Comparison of ENCODE assay signal across 37 cellular contexts in the genomic region with DNA sequence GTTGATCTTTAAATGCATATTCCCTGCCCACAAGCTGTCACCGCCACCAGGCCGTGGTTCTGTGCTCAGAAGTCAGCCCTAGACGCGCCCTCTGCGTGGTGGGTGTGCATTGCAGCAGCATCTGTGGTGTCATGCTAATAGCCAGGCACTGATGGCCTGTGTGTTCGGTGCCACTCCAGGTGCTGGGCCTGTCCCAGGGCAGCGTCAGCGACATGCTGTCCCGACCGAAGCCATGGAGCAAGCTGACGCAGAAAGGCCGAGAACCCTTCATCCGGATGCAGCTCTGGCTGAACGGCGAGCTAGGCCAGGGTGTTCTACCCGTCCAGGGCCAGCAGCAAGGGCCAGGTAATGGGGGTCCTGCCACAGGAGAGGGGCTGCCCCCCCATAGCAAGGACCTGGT.
"Had no signal": no experiment of that assay in that cellular context is flagged by ENCODE, and none has a peak within 500 bp of the region (broad histone marks: within the 10 kb centered on the region; RNA-seq: fewer than 3 reads in every experiment).

No MANE protein-coding gene starts in this region.

- H3K27me3 Mint-ChIP-seq: activated CD4-positive, alpha-beta memory T cell treated with anti-CD3 and anti-CD28 coated beads for 36 hours; activated CD4-positive, alpha-beta T cell treated with anti-CD3 and anti-CD28 coated beads for 36 hours; activated CD4-positive, alpha-beta T cell treated with anti-CD3 and anti-CD28 coated beads, Interleukin-2, amount 10 ng/mL, durations not matched to agents 24 days and 14 days; activated CD8-positive, alpha-beta memory T cell treated with anti-CD3 and anti-CD28 coated beads, Interleukin-2, amount 10 ng/mL, durations not matched to agents 7 days and 5 days; activated naive CD4-positive, alpha-beta T cell treated with anti-CD3 and anti-CD28 coated beads, Interleukin-2, amount 50 U/mL, for 24 hours; activated naive CD8-positive, alpha-beta T cell treated with anti-CD3 and anti-CD28 coated beads for 36 hours; activated naive CD8-positive, alpha-beta T cell treated with anti-CD3 and anti-CD28 coated beads, Interleukin-2, amount 50 U/mL, for 24 hours; central memory CD8-positive, alpha-beta T cell; dendritic cell treated with granulocyte-macrophage colony-stimulating factor and Interleukin-4, amounts not matched to agents 40 ng/mL and 50 ng/mL, for 4 days; T-helper 17 cell had no signal

- H3K27ac Mint-ChIP-seq: activated CD4-positive, alpha-beta memory T cell treated with anti-CD3 and anti-CD28 coated beads for 36 hours; activated CD4-positive, alpha-beta T cell treated with anti-CD3 and anti-CD28 coated beads for 36 hours; activated CD4-positive, alpha-beta T cell treated with anti-CD3 and anti-CD28 coated beads, Interleukin-2, amount 10 ng/mL, durations not matched to agents 24 days and 14 days; activated CD8-positive, alpha-beta memory T cell treated with anti-CD3 and anti-CD28 coated beads, Interleukin-2, amount 10 ng/mL, durations not matched to agents 7 days and 5 days; activated CD8-positive, alpha-beta T cell treated with anti-CD3 and anti-CD28 coated beads, Interleukin-2, amount 10 ng/mL, durations not matched to agents 7 days and 5 days; activated naive CD4-positive, alpha-beta T cell treated with anti-CD3 and anti-CD28 coated beads for 36 hours; activated naive CD4-positive, alpha-beta T cell treated with anti-CD3 and anti-CD28 coated beads, Interleukin-2, amount 50 U/mL, for 24 hours; activated naive CD8-positive, alpha-beta T cell treated with anti-CD3 and anti-CD28 coated beads for 36 hours; activated naive CD8-positive, alpha-beta T cell treated with anti-CD3 and anti-CD28 coated beads, Interleukin-2, amount 50 U/mL, for 24 hours; activated T-helper 1 cell treated with anti-CD3 and anti-CD28 coated beads, Interleukin-12 subunit alpha, Interleukin-12 subunit beta, Interleukin-2, Interleukin-4 antibody, amounts not matched to agents 30 ng/mL and 10 ng/mL and 1 ng/mL, durations not matched to agents 14 hours and 24 hours and 36 hours; activated T-helper 2 cell treated with anti-CD3 and anti-CD28 coated beads, Interferon-gamma antibody, Interleukin-2, Interleukin-4, amounts not matched to agents 10 μg/mL and 5 μg/mL and 100 μg/mL, durations not matched to agents 14 hours and 24 hours and 36 hours; dendritic cell treated with granulocyte-macrophage colony-stimulating factor and Interleukin-4, amounts not matched to agents 40 ng/mL and 50 ng/mL, for 4 days; endodermal cell; T-helper 17 cell; T-helper 2 cell treated with Interferon-gamma antibody and Interleukin-4, amounts not matched to agents 5 μg/mL and 100 μg/mL, for 36 hours had no signal

- H3K4me3 Mint-ChIP-seq: activated CD4-positive, alpha-beta memory T cell treated with anti-CD3 and anti-CD28 coated beads for 36 hours; activated CD4-positive, alpha-beta T cell treated with anti-CD3 and anti-CD28 coated beads for 36 hours; activated CD4-positive, alpha-beta T cell treated with anti-CD3 and anti-CD28 coated beads, Interleukin-2, amount 10 ng/mL, durations not matched to agents 24 days and 14 days; activated CD8-positive, alpha-beta memory T cell treated with anti-CD3 and anti-CD28 coated beads, Interleukin-2, amount 10 ng/mL, durations not matched to agents 7 days and 5 days; activated CD8-positive, alpha-beta T cell treated with anti-CD3 and anti-CD28 coated beads, Interleukin-2, amount 10 ng/mL, durations not matched to agents 7 days and 5 days; activated naive CD4-positive, alpha-beta T cell treated with anti-CD3 and anti-CD28 coated beads for 36 hours; activated naive CD4-positive, alpha-beta T cell treated with anti-CD3 and anti-CD28 coated beads, Interleukin-2, amount 50 U/mL, for 24 hours; activated naive CD8-positive, alpha-beta T cell treated with anti-CD3 and anti-CD28 coated beads for 36 hours; activated naive CD8-positive, alpha-beta T cell treated with anti-CD3 and anti-CD28 coated beads, Interleukin-2, amount 50 U/mL, for 24 hours; activated T-helper 1 cell treated with anti-CD3 and anti-CD28 coated beads, Interleukin-12 subunit alpha, Interleukin-12 subunit beta, Interleukin-2, Interleukin-4 antibody, amounts not matched to agents 30 ng/mL and 10 ng/mL and 1 ng/mL, durations not matched to agents 14 hours and 24 hours and 36 hours; central memory CD8-positive, alpha-beta T cell; dendritic cell treated with granulocyte-macrophage colony-stimulating factor and Interleukin-4, amounts not matched to agents 40 ng/mL and 50 ng/mL, for 4 days; endodermal cell; T-helper 17 cell; T-helper 2 cell treated with Interferon-gamma antibody and Interleukin-4, amounts not matched to agents 5 μg/mL and 100 μg/mL, for 36 hours had no signal

- H3K36me3 Mint-ChIP-seq: activated CD8-positive, alpha-beta memory T cell treated with anti-CD3 and anti-CD28 coated beads, Interleukin-2, amount 10 ng/mL, durations not matched to agents 7 days and 5 days had no signal

- DNase-seq: activated CD4-positive, alpha-beta memory T cell treated with anti-CD3 and anti-CD28 coated beads for 36 hours; activated CD4-positive, alpha-beta T cell treated with anti-CD3 and anti-CD28 coated beads for 36 hours; activated CD4-positive, alpha-beta T cell treated with anti-CD3 and anti-CD28 coated beads, Interleukin-2, amount 10 ng/mL, durations not matched to agents 24 days and 14 days; activated CD4-positive, CD25-positive, alpha-beta regulatory T cell; activated CD4-positive, CD25-positive, alpha-beta regulatory T cell treated with anti-CD3 and anti-CD28 coated beads, Interleukin-2, amount 50 U/mL, for 72 hours; activated CD8-positive, alpha-beta memory T cell treated with anti-CD3 and anti-CD28 coated beads, Interleukin-2, amount 10 ng/mL, durations not matched to agents 7 days and 5 days; activated CD8-positive, alpha-beta memory T cell treated with anti-CD3 and anti-CD28 coated beads, Interleukin-2, amount 50 U/mL, for 4 hours; activated CD8-positive, alpha-beta T cell treated with anti-CD3 and anti-CD28 coated beads, Interleukin-2, amount 10 ng/mL, durations not matched to agents 7 days and 5 days; activated effector memory CD4-positive, alpha-beta T cell treated with anti-CD3 and anti-CD28 coated beads, Interleukin-2, amount 50 U/mL, for 16 hours; activated naive CD4-positive, alpha-beta T cell treated with anti-CD3 and anti-CD28 coated beads for 36 hours; activated naive CD8-positive, alpha-beta T cell treated with anti-CD3 and anti-CD28 coated beads for 36 hours; activated naive CD8-positive, alpha-beta T cell treated with anti-CD3 and anti-CD28 coated beads, Interleukin-2, amount 50 U/mL, for 24 hours; activated T-cell treated with anti-CD3 and anti-CD28 coated beads, Interleukin-2, amount 50 U/mL, for 1 hour; activated T-cell treated with anti-CD3 and anti-CD28 coated beads, Interleukin-2, amount 50 U/mL, for 48 hours; adrenal gland; amygdala; aorta; body of pancreas; dorsolateral prefrontal cortex; effector memory CD4-positive, alpha-beta T cell; endodermal cell; foreskin keratinocyte; gastrocnemius medialis; glutamatergic neuron; heart left ventricle; T-helper 1 cell; T-helper 17 cell; T1000 had no signal

- H3K4me1 Mint-ChIP-seq: activated CD4-positive, alpha-beta T cell treated with anti-CD3 and anti-CD28 coated beads for 36 hours; activated CD4-positive, alpha-beta T cell treated with anti-CD3 and anti-CD28 coated beads, Interleukin-2, amount 10 ng/mL, durations not matched to agents 24 days and 14 days; activated CD8-positive, alpha-beta memory T cell treated with anti-CD3 and anti-CD28 coated beads, Interleukin-2, amount 10 ng/mL, durations not matched to agents 7 days and 5 days; activated naive CD4-positive, alpha-beta T cell treated with anti-CD3 and anti-CD28 coated beads, Interleukin-2, amount 50 U/mL, for 24 hours; activated naive CD8-positive, alpha-beta T cell treated with anti-CD3 and anti-CD28 coated beads for 36 hours; activated naive CD8-positive, alpha-beta T cell treated with anti-CD3 and anti-CD28 coated beads, Interleukin-2, amount 50 U/mL, for 24 hours; central memory CD8-positive, alpha-beta T cell; endodermal cell; T-helper 17 cell had no signal

- H3K4me1 ChIP-seq: adrenal gland, body of pancreas, esophagus muscularis mucosa, foreskin keratinocyte had no signal

- H3K27me3 ChIP-seq: adrenal gland, body of pancreas, cardiac muscle cell, dorsolateral prefrontal cortex, esophagus muscularis mucosa, foreskin keratinocyte, gastrocnemius medialis, heart left ventricle had no signal

- H3K9me3 ChIP-seq: adrenal gland, body of pancreas, esophagus muscularis mucosa, gastrocnemius medialis, heart left ventricle had no signal

- ATAC-seq: activated CD4-positive, alpha-beta T cell treated with anti-CD3 and anti-CD28 coated beads for 36 hours; activated CD8-positive, alpha-beta memory T cell treated with anti-CD3 and anti-CD28 coated beads, Interleukin-2, amount 10 ng/mL, durations not matched to agents 7 days and 5 days; activated CD8-positive, alpha-beta T cell treated with anti-CD3 and anti-CD28 coated beads, Interleukin-2, amount 10 ng/mL, durations not matched to agents 7 days and 5 days; activated naive CD8-positive, alpha-beta T cell treated with anti-CD3 and anti-CD28 coated beads, Interleukin-2, amount 50 U/mL, for 24 hours; body of pancreas; foreskin keratinocyte; heart left ventricle; T-helper 17 cell had no signal

- H3K27ac ChIP-seq: adrenal gland, body of pancreas, cardiac muscle cell, coronary artery, dorsolateral prefrontal cortex, esophagus muscularis mucosa, foreskin keratinocyte, heart left ventricle had no signal

- H3K9me3 Mint-ChIP-seq: activated CD4-positive, alpha-beta memory T cell treated with anti-CD3 and anti-CD28 coated beads for 36 hours; activated CD4-positive, alpha-beta T cell treated with anti-CD3 and anti-CD28 coated beads, Interleukin-2, amount 10 ng/mL, durations not matched to agents 24 days and 14 days; activated naive CD4-positive, alpha-beta T cell treated with anti-CD3 and anti-CD28 coated beads for 36 hours; activated naive CD4-positive, alpha-beta T cell treated with anti-CD3 and anti-CD28 coated beads, Interleukin-2, amount 50 U/mL, for 24 hours; activated naive CD8-positive, alpha-beta T cell treated with anti-CD3 and anti-CD28 coated beads for 36 hours; activated naive CD8-positive, alpha-beta T cell treated with anti-CD3 and anti-CD28 coated beads, Interleukin-2, amount 50 U/mL, for 24 hours; activated T-helper 1 cell treated with anti-CD3 and anti-CD28 coated beads, Interleukin-12 subunit alpha, Interleukin-12 subunit beta, Interleukin-2, Interleukin-4 antibody, amounts not matched to agents 30 ng/mL and 10 ng/mL and 1 ng/mL, durations not matched to agents 14 hours and 24 hours and 36 hours; activated T-helper 2 cell treated with anti-CD3 and anti-CD28 coated beads, Interferon-gamma antibody, Interleukin-2, Interleukin-4, amounts not matched to agents 10 μg/mL and 5 μg/mL and 100 μg/mL, durations not matched to agents 14 hours and 24 hours and 36 hours; central memory CD8-positive, alpha-beta T cell; dendritic cell treated with granulocyte-macrophage colony-stimulating factor and Interleukin-4, amounts not matched to agents 40 ng/mL and 50 ng/mL, for 4 days; endodermal cell; T-helper 2 cell treated with Interferon-gamma antibody and Interleukin-4, amounts not matched to agents 5 μg/mL and 100 μg/mL, for 36 hours had no signal

- H3K4me3 ChIP-seq: adrenal gland, body of pancreas, cardiac muscle cell, coronary artery, dorsolateral prefrontal cortex, esophagus muscularis mucosa, gastrocnemius medialis, heart left ventricle had no signal
